10 cellular contexts compared by ENCODE assay signal in genomic region chr11:15967966-15968365, GRCh38.
DNase-seq lines count a peak whose midpoint lies in the region; ATAC-seq and TF ChIP-seq lines count a peak whose summit lies in the region.
"Had no signal": no experiment of that assay in that cellular context is flagged by ENCODE, and none has a peak within 500 bp of the region (broad histone marks: within the 10 kb centered on the region; RNA-seq: fewer than 3 reads in every experiment).

No MANE protein-coding gene starts in this region.

- CTCF ChIA-PET in CD8-positive, alpha-beta memory T cell (lab: Charles Lee) = no interaction called here

- no peaks in the 10 kb centered on the region for H4K20me1 ChIP-seq in fibroblast of lung (ENCODE audit: control insufficient read depth, extremely low read depth, insufficient read depth, low read length)

- no peaks in the 10 kb centered on the region for H3K36me3 Mint-ChIP-seq in CD8-positive, alpha-beta memory T cell
- no peaks in the 10 kb centered on the region for H3K36me3 Mint-ChIP-seq in mesothelial cell of epicardium
- H3K36me3 Mint-ChIP-seq: naive thymus-derived CD4-positive, alpha-beta T cell had no signal

- H3K27ac ChIP-seq in CD8-positive, alpha-beta memory T cell (ENCODE audit: low read depth, low read length) = peak overlapping the region; percentile 29
- H3K27ac ChIP-seq in SJSA1 (peak overlapping the region; percentile 94), fibroblast of lung (ENCODE audit: insufficient read depth, low read length) (peak overlapping the region; percentile 74)

- no peak for TF ChIP-seq CTCF in fibroblast of lung (conservative IDR thresholded peaks at IDR 0.05 in 1 of 2, IDR thresholded peaks at IDR 0.05 in 1 of 2; ENCODE audit: low read depth in 1 of 2, low read length in 2 of 2)
- no peak for TF ChIP-seq CTCF in mesothelial cell of epicardium (IDR thresholded peaks at IDR 0.05; ENCODE audit: unreplicated experiment)

- no peak for ATAC-seq in GM21576 (IDR thresholded peaks at IDR 0.05; ENCODE audit: unreplicated experiment)
- ATAC-seq: naive thymus-derived CD4-positive, alpha-beta T cell had no signal

- no peaks in the 10 kb centered on the region for H3K27me3 ChIP-seq in CD8-positive, alpha-beta memory T cell (ENCODE audit: insufficient read depth, low read length, poor library complexity, severe bottlenecking)
- H3K27me3 ChIP-seq in SJSA1 (replicated peaks) (no peaks in the 10 kb centered on the region), fibroblast of lung (ENCODE audit: control insufficient read depth, insufficient read depth, low read length) (no peaks in the 10 kb centered on the region)

- no peak overlapping the region for H3K4me3 Mint-ChIP-seq in CD8-positive, alpha-beta memory T cell
- no peak overlapping the region for H3K4me3 Mint-ChIP-seq in mesothelial cell of epicardium
- H3K4me3 Mint-ChIP-seq: naive thymus-derived CD4-positive, alpha-beta T cell had no signal

- no peak overlapping the region for H2AFZ ChIP-seq in fibroblast of lung (ENCODE audit: low read length)

- no peaks in the 10 kb centered on the region for H3K79me2 ChIP-seq in fibroblast of lung (ENCODE audit: control insufficient read depth, insufficient read depth, low read length)

- no peak overlapping the region for H3K9ac ChIP-seq in fibroblast of lung (ENCODE audit: insufficient read depth, low read length)

- H3K9me3 Mint-ChIP-seq in CD8-positive, alpha-beta memory T cell = peaks cover 0 to 10% (median 3%) of the 10 kb centered on the region in 5 donors
- no peaks in the 10 kb centered on the region for H3K9me3 Mint-ChIP-seq in mesothelial cell of epicardium

- POLR2A ChIA-PET in CD8-positive, alpha-beta memory T cell (lab: Charles Lee) = no interaction called here

- H3K27ac Mint-ChIP-seq in CD8-positive, alpha-beta memory T cell = no peak overlapping the region
- H3K27ac Mint-ChIP-seq in mesothelial cell of epicardium = no peak overlapping the region
- H3K27ac Mint-ChIP-seq: naive thymus-derived CD4-positive, alpha-beta T cell had no signal

- no peak overlapping the region for H3K4me2 ChIP-seq in fibroblast of lung (ENCODE audit: extremely low read depth, insufficient read depth, low read length)

- no peaks in the 10 kb centered on the region for H3K4me1 ChIP-seq in CD8-positive, alpha-beta memory T cell (ENCODE audit: insufficient read depth, low read length)
- H3K4me1 ChIP-seq in SJSA1 (replicated peaks) (peaks cover 47% of the 10 kb centered on the region), fibroblast of lung (ENCODE audit: control insufficient read depth, extremely low read depth, insufficient read depth, low read length) (peaks cover 11% of the 10 kb centered on the region)

- H3K4me1 Mint-ChIP-seq in CD8-positive, alpha-beta memory T cell = no peaks in the 10 kb centered on the region
- H3K4me1 Mint-ChIP-seq in mesothelial cell of epicardium = peaks cover 37% of the 10 kb centered on the region

- H3K4me3 ChIP-seq in CD8-positive, alpha-beta memory T cell (ENCODE audit: low read length) = no peak overlapping the region
- H3K4me3 ChIP-seq in SJSA1 = no peak overlapping the region
- H3K4me3 ChIP-seq in fibroblast of lung (replicated peaks in 1 of 4; ENCODE audit: control extremely low read depth in 1 of 4, insufficient read depth in 1 of 4, low read depth in 3 of 4, low read length in 4 of 4) = no peak overlapping the region

- H3K36me3 ChIP-seq in CD8-positive, alpha-beta memory T cell (ENCODE audit: insufficient read depth, low read length) = no peaks in the 10 kb centered on the region
- H3K36me3 ChIP-seq in SJSA1 (no peaks in the 10 kb centered on the region), fibroblast of lung (ENCODE audit: control insufficient read depth, insufficient read depth, low read length) (no peaks in the 10 kb centered on the region)

- no peaks in the 10 kb centered on the region for H3K27me3 Mint-ChIP-seq in CD8-positive, alpha-beta memory T cell
- H3K27me3 Mint-ChIP-seq in mesothelial cell of epicardium (ENCODE audit: low read depth) = no peaks in the 10 kb centered on the region

- no peak for DNase-seq in CD8-positive, alpha-beta memory T cell
- DNase-seq in SJSA1 (ENCODE audit: low read depth in 1 of 2, low spot score in 2 of 2) = no peak
- DNase-seq in fibroblast of lung (ENCODE audit: low read depth in 2 of 2) = peak; percentile 58 to 91
- DNase-seq in pons (ENCODE audit: low spot score) = peak; percentile 24
- DNase-seq in NCI-H226 = no peak
- DNase-seq in amygdala (lab: John Stamatoyannopoulos, UW) = no peak
- no peak for DNase-seq in mesothelial cell of epicardium (ENCODE audit: low spot score in 2 of 2, unreplicated experiment in 2 of 2)
- DNase-seq: activated CD8-positive, alpha-beta memory T cell treated with anti-CD3 and anti-CD28 coated beads, Interleukin-2, amount 50 U/mL, for 4 hours; naive thymus-derived CD4-positive, alpha-beta T cell had no signal

- H3K9me3 ChIP-seq in CD8-positive, alpha-beta memory T cell (ENCODE audit: low read length) = no peaks in the 10 kb centered on the region
- H3K9me3 ChIP-seq in SJSA1 (replicated peaks) = no peaks in the 10 kb centered on the region
- H3K9me3 ChIP-seq in fibroblast of lung (ENCODE audit: control insufficient read depth, insufficient read depth, low read depth, low read length) = no peaks in the 10 kb centered on the region

Comparison
In these comparisons a context has a peak if more than half of its experiments do, and no peak if none do; other contexts are left out.
1. DNase-seq: peak in fibroblast of lung (2 of 2) and pons (single experiment); none in CD8-positive, alpha-beta memory T cell (0 of 5), SJSA1 (0 of 2), NCI-H226 (single experiment), amygdala (0 of 56) and mesothelial cell of epicardium (0 of 2).
2. H3K27ac ChIP-seq: peak in every context shown above with its lines; median percentile 94 in SJSA1; 74 in fibroblast of lung; 29 in CD8-positive, alpha-beta memory T cell.